8 cellular contexts compared by ENCODE assay signal in genomic region chr10:43648083-43648391, GRCh38. TPM values are rescaled to one million over a fixed set of nuclear protein-coding genes. Genes with fewer than 3 reads are reported as not detected.
DNase-seq lines count a peak whose midpoint lies in the region; ATAC-seq and TF ChIP-seq lines count a peak whose summit lies in the region.

No MANE protein-coding gene starts in this region.

- intact Hi-C loops in gastrocnemius medialis (cut with DNase I; ENCODE audit: low total_unique reads), result loop anchor here (1.0 to 2.0 kb wide), 2 partner anchors 41 to 74 kb away; partner anchors contain the start of genes ZNF239 and ZNF485

- in situ Hi-C loops in gastrocnemius medialis (cut with MboI; ENCODE audit: low sequenced_read_pairs in 4 of 4), result no loop called here

- H3K4me3 ChIP-seq in fibroblast of mammary gland (ENCODE audit: control insufficient read depth, low read depth, low read length) (peak overlapping the region; percentile 61), gastrocnemius medialis (peak overlapping the region; percentile 69 to 99 (median 86))

- H3K27me3 ChIP-seq in gastrocnemius medialis, result peaks cover 0 to 2% (median 0%) of the 10 kb centered on the region in 3 donors

- TF ChIP-seq CTCF in fibroblast of mammary gland (conservative IDR thresholded peaks at IDR 0.05; ENCODE audit: control insufficient read depth, insufficient read depth, low read depth, low read length) (no peak), gastrocnemius medialis (IDR thresholded peaks at IDR 0.05 in 4 of 5, conservative IDR thresholded peaks at IDR 0.05 in 1 of 5) (no peak)

- DNase-seq in RKO (ENCODE audit: low spot score) (peak; percentile 39), fibroblast of mammary gland (ENCODE audit: low read depth) (peak; percentile 13), gastrocnemius medialis (no peak), NCI-H1092 (lab: John Stamatoyannopoulos, UW) (no peak), NCI-H526 (lab: John Stamatoyannopoulos, UW) (no peak), NCI-H187 (lab: John Stamatoyannopoulos, UW) (no peak), NCI-H82 (lab: John Stamatoyannopoulos, UW) (no peak)

- TF ChIP-seq POLR2A in gastrocnemius medialis (IDR thresholded peaks at IDR 0.05), result no peak

- ATAC-seq in GM19328 (IDR thresholded peaks at IDR 0.05; ENCODE audit: unreplicated experiment) (peak; percentile 1), gastrocnemius medialis (peak; percentile 8 to 26)

- H3K27ac ChIP-seq in gastrocnemius medialis, result peak overlapping the region; percentile 84 to 94 (median 94)

- H3K4me1 ChIP-seq in gastrocnemius medialis, result peaks cover 10 to 15% of the 10 kb centered on the region in 2 donors

- peaks cover 8 to 37% of the 10 kb centered on the region in 2 donors for H3K36me3 ChIP-seq in gastrocnemius medialis

- H3K9me3 ChIP-seq in gastrocnemius medialis, result peaks cover 0 to 29% (median 21%) of the 10 kb centered on the region in 3 donors

RNA-seq across cellular contexts. Expression of gene ZNF32, which starts 0.6 kb away (rescaled TPM):
- total RNA-seq in gastrocnemius medialis, result 10 to 100 TPM; 38.1 to 65.5 (median 61.5) TPM

RNA-seq across cellular contexts. Expression of gene ZNF485, which starts 41.8 kb away (rescaled TPM):
- total RNA-seq in gastrocnemius medialis, result 1 to 10 TPM; 2.6 to 3.7 (median 2.9) TPM

Comparison
In these comparisons a context has a peak if more than half of its experiments do, and no peak if none do; other contexts are left out.
1. DNase-seq: peak in RKO (single experiment) and fibroblast of mammary gland (single experiment); none in gastrocnemius medialis (0 of 2), NCI-H1092 (single experiment), NCI-H526 (0 of 2), NCI-H187 (0 of 2) and NCI-H82 (single experiment).